8 cellular contexts compared by ENCODE assay signal in genomic region chr6:29632789-29633531, GRCh38. TPM values are rescaled to one million over a fixed set of nuclear protein-coding genes. Genes with fewer than 3 reads are reported as not detected.
DNase-seq lines count a peak whose midpoint lies in the region; ATAC-seq and TF ChIP-seq lines count a peak whose summit lies in the region.

GABBR1 (minus strand) TSS chr6:29633183; CDS start chr6:29632385, 798 bp downstream.

- peaks cover 4% of the 10 kb centered on the region for H3K27me3 ChIP-seq in CD8-positive, alpha-beta memory T cell (ENCODE audit: insufficient read depth, low read length, poor library complexity, severe bottlenecking)

- in situ Hi-C loops in SK-MEL-5 (cut with HindIII; ENCODE audit: low pct_unique_long_range_greater_than_20kb, low sequenced_read_pairs), result no loop called here

- DNase-seq in CD8-positive, alpha-beta memory T cell, result peak; percentile 58 to 75 (median 66)
- peak; percentile 94 for DNase-seq in M059J (ENCODE audit: low read depth)
- DNase-seq in SK-MEL-5 (ENCODE audit: low read depth, low spot score), result peak; percentile 81
- peak in 3 of 4 experiments; percentile 18 to 66 (median 28) for DNase-seq in activated naive CD4-positive, alpha-beta T cell (lab: John Stamatoyannopoulos, UW)
- peak; percentile 88 to 96 for DNase-seq in foreskin fibroblast
- peak; percentile 78 for DNase-seq in neural crest cell (ENCODE audit: low read depth, low spot score)
- DNase-seq in substantia nigra (lab: John Stamatoyannopoulos, UW), result peak in 45 of 49 donors; percentile 17 to 89 (median 57)

- ATAC-seq in GM21576 (IDR thresholded peaks at IDR 0.05; ENCODE audit: unreplicated experiment), result peak; percentile 73

- H3K4me1 Mint-ChIP-seq in CD8-positive, alpha-beta memory T cell, result peaks cover 37 to 48% (median 38%) of the 10 kb centered on the region in 3 donors
- H3K4me1 Mint-ChIP-seq in neural crest cell, result peaks cover 54% of the 10 kb centered on the region

- TF ChIP-seq CTCF in foreskin fibroblast (IDR thresholded peaks at IDR 0.05; ENCODE audit: low read depth, low read length) (no peak), neural crest cell (conservative IDR thresholded peaks at IDR 0.05) (no peak)

- no peaks in the 10 kb centered on the region for H3K9me3 ChIP-seq in CD8-positive, alpha-beta memory T cell (ENCODE audit: low read length)

- H3K9me3 Mint-ChIP-seq in CD8-positive, alpha-beta memory T cell, result no peaks in the 10 kb centered on the region
- H3K9me3 Mint-ChIP-seq in neural crest cell, result no peaks in the 10 kb centered on the region

- CTCF ChIA-PET in CD8-positive, alpha-beta memory T cell (lab: Charles Lee), result interaction anchor here (1.8 to 2.2 kb wide), 3 partner anchors 9 to 21 kb away, joined by 5 to 16 read pairs (median 12); no protein-coding TSS in a partner anchor

- H3K4me3 ChIP-seq in CD8-positive, alpha-beta memory T cell (ENCODE audit: low read length), result peak within 1 kb of the TSS; percentile 66
- peak within 1 kb of the TSS; percentile 63 to 80 for H3K4me3 ChIP-seq in foreskin fibroblast (ENCODE audit: low read depth in 1 of 2, low read length in 2 of 2)

- H3K36me3 ChIP-seq in CD8-positive, alpha-beta memory T cell (ENCODE audit: insufficient read depth, low read length), result no peaks in the 10 kb centered on the region

- peak within 1 kb of the TSS; percentile 83 to 97 (median 89) for H3K4me3 Mint-ChIP-seq in CD8-positive, alpha-beta memory T cell
- H3K4me3 Mint-ChIP-seq in neural crest cell, result peak within 1 kb of the TSS; percentile 94

- peak within 1 kb of the TSS; percentile 53 to 96 (median 90) for H3K27ac Mint-ChIP-seq in CD8-positive, alpha-beta memory T cell
- peak within 1 kb of the TSS; percentile 96 for H3K27ac Mint-ChIP-seq in neural crest cell (ENCODE audit: unreplicated experiment)

- peaks cover 3 to 18% of the 10 kb centered on the region in 2 donors for H3K27me3 Mint-ChIP-seq in CD8-positive, alpha-beta memory T cell
- H3K27me3 Mint-ChIP-seq in neural crest cell (ENCODE audit: low read depth), result peaks cover 29% of the 10 kb centered on the region

- peak within 1 kb of the TSS; percentile 25 for H3K27ac ChIP-seq in CD8-positive, alpha-beta memory T cell (ENCODE audit: low read depth, low read length)
- peak within 1 kb of the TSS; percentile 67 for H3K27ac ChIP-seq in substantia nigra (ENCODE audit: low read depth, low read length, poor library complexity, severe bottlenecking)

- H3K4me1 ChIP-seq in CD8-positive, alpha-beta memory T cell (ENCODE audit: insufficient read depth, low read length), result peaks cover 29% of the 10 kb centered on the region

- H3K36me3 Mint-ChIP-seq in CD8-positive, alpha-beta memory T cell, result peaks cover 0 to 2% (median 1%) of the 10 kb centered on the region in 3 donors
- no peaks in the 10 kb centered on the region for H3K36me3 Mint-ChIP-seq in neural crest cell (ENCODE audit: low read depth)

- POLR2A ChIA-PET in CD8-positive, alpha-beta memory T cell (lab: Charles Lee), result interaction anchor here (1.8 kb wide), 1 partner anchor 17 kb away, joined by 9 read pairs; no protein-coding TSS in a partner anchor

RNA-seq across cellular contexts. Expression of gene GABBR1, which starts in this region (rescaled TPM):
- total RNA-seq in CD8-positive, alpha-beta memory T cell, result 1 to 10 TPM; 8.3 to 8.8 TPM
- 0.45 TPM for polyA plus RNA-seq in CD8-positive, alpha-beta memory T cell
- 2.1 TPM in 2 replicates for total RNA-seq in M059J (2014; rRNA removed; shearing (Covaris generic))
- 9.4 and 10.7 TPM in 2 replicates for total RNA-seq in SK-MEL-5 (2014; rRNA removed; shearing (Covaris generic))
- 14.9 and 20.3 TPM in 2 replicates for polyA plus RNA-seq in SK-MEL-5 (2015; cell fraction: cytosol; rRNA removed)
- polyA plus RNA-seq in SK-MEL-5 (2015; cell fraction: nucleus; rRNA removed), result 214 and 232 TPM in 2 replicates
- 79.7 and 91.6 TPM in 2 replicates for total RNA-seq in neural crest cell

Comparison
In these comparisons a context has a peak if more than half of its experiments do, and no peak if none do; other contexts are left out.
1. Peak in every context shown above with its lines: DNase-seq, ATAC-seq, H3K4me3 ChIP-seq and H3K27ac ChIP-seq.
2. DNase-seq: peak in every context shown above with its lines; median percentile 94 in M059J; 92 in foreskin fibroblast; 81 in SK-MEL-5; 78 in neural crest cell; 66 in CD8-positive, alpha-beta memory T cell; 57 in substantia nigra; 28 in activated naive CD4-positive, alpha-beta T cell.